In the genomic region with DNA sequence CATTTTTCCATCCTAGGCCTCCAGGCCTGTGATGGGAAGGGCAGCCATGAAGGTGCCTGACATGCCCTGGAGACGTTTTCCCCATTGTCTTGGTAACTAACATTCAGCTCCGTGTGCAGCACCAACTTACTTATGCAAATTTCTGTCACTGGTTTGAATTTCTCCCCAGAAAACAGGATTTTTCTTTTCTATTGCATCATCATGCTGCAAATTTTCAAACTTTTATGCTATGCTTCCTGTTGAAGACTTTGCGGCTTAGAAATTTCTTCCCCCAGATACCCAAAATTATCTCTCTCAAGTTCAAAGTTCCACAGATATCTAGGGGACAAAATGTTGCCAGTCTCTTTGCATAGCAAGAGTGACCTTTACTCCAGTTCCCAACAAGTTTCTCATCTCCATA, we compare ENCODE assay signal across 10 cellular contexts. TPM values are rescaled to one million over a fixed set of nuclear protein-coding genes. Genes with fewer than 3 reads are reported as not detected.
"Had no signal": no experiment of that assay in that cellular context is flagged by ENCODE, and none has a peak within 500 bp of the region (broad histone marks: within the 10 kb centered on the region; RNA-seq: fewer than 3 reads in every experiment).

No MANE protein-coding gene starts in this region.

- H3K4me1 Mint-ChIP-seq: IgD-negative memory B cell had no signal

- H3K27ac ChIP-seq: HL-60, KMS-11 had no signal

- H3K9ac ChIP-seq: KMS-11 had no signal

- H3K4me2 ChIP-seq: KMS-11 had no signal

- ATAC-seq: HepG2 had no signal

- FAIRE-seq: HepG2, HTR-8/SVneo had no signal

- H3K36me3 Mint-ChIP-seq: IgD-negative memory B cell had no signal

- DNase-seq: IMR-90, KBM-7, KG1 had no signal

- H3K4me3 Mint-ChIP-seq: IgD-negative memory B cell had no signal

RNA-seq across cellular contexts. Expression of a gene that starts 25.2 kb away (rescaled TPM):
- total RNA-seq: HT-29, HT1080, IMR-90 had no signal
- polyA plus RNA-seq: IgD-negative memory B cell, IMR-90 had no signal

RNA-seq across cellular contexts. Expression of a gene that starts 47.6 kb away (rescaled TPM):
- total RNA-seq: HT-29, HT1080, IMR-90 had no signal
- polyA plus RNA-seq: IMR-90 had no signal
